Comparison of ENCODE assay signal across 1 cellular context in genomic region chr1:63704443-63704842, GRCh38.
TF ChIP-seq lines count a peak whose summit lies in the region.

No MANE protein-coding gene starts in this region.

TF ChIP-seq in IMR-90, 13 proteins besides CTCF, POLR2A, EP300 and RAD21 (continued from another document):
- TF ChIP-seq USF2 (IDR thresholded peaks at IDR 0.05; ENCODE audit: low read depth, low read length) = no peak
- TF ChIP-seq CHD1 (IDR thresholded peaks at IDR 0.05; ENCODE audit: low read depth, low read length) = no peak
- TF ChIP-seq RCOR1 (IDR thresholded peaks at IDR 0.05; ENCODE audit: insufficient replicate concordance, low read length) = no peak
- TF ChIP-seq RFX5 (IDR thresholded peaks at IDR 0.05; ENCODE audit: low read depth, low read length) = no peak
